Comparison of ENCODE assay signal across 10 cellular contexts in genomic region chr14:71651228-71651627, GRCh38.
DNase-seq lines count a peak whose midpoint lies in the region; ATAC-seq and TF ChIP-seq lines count a peak whose summit lies in the region.
"Had no signal": no experiment of that assay in that cellular context is flagged by ENCODE, and none has a peak within 500 bp of the region (broad histone marks: within the 10 kb centered on the region; RNA-seq: fewer than 3 reads in every experiment).

No MANE protein-coding gene starts in this region.

- H3K4me3 ChIP-seq in fibroblast of pulmonary artery (replicated peaks; ENCODE audit: low read depth, low read length): no peak overlapping the region

- DNase-seq in ELR (ENCODE audit: low read depth) (peak; percentile 82), amniotic stem cell (lab: John Stamatoyannopoulos, UW) (peak; percentile 61), fibroblast of pulmonary artery (ENCODE audit: low read depth) (peak; percentile 95), putamen (ENCODE audit: low spot score) (peak; percentile 58), NCI-H2227 (lab: John Stamatoyannopoulos, UW; ENCODE audit: unreplicated experiment) (no peak)
- DNase-seq: KG1, NCI-H748 treated with DMSO at 0.1 percent for 48 hours had no signal

- ATAC-seq in GM18858 (IDR thresholded peaks at IDR 0.05; ENCODE audit: unreplicated experiment) (no peak), GM21737 (IDR thresholded peaks at IDR 0.05; ENCODE audit: unreplicated experiment) (no peak), HG03354 (IDR thresholded peaks at IDR 0.05; ENCODE audit: poor library complexity, severe bottlenecking, unreplicated experiment) (no peak)

- TF ChIP-seq CTCF in fibroblast of pulmonary artery (IDR thresholded peaks at IDR 0.05; ENCODE audit: low read length, missing control alignments): no peak
